In genomic region chr2:99933894-99934650, GRCh38 we compare ENCODE assay signal across 19 cellular contexts.
"Had no signal": no experiment of that assay in that cellular context is flagged by ENCODE, and none has a peak within 500 bp of the region (broad histone marks: within the 10 kb centered on the region; RNA-seq: fewer than 3 reads in every experiment).

No MANE protein-coding gene starts in this region.

- H3K27ac Mint-ChIP-seq: activated naive CD4-positive, alpha-beta T cell treated with anti-CD3 and anti-CD28 coated beads, Interleukin-2, amount 10 ng/mL, durations not matched to agents 7 days and 5 days; neural progenitor cell; type B pancreatic cell had no signal

- H3K4me3 Mint-ChIP-seq: activated naive CD4-positive, alpha-beta T cell treated with anti-CD3 and anti-CD28 coated beads, Interleukin-2, amount 10 ng/mL, durations not matched to agents 7 days and 5 days; neural progenitor cell; type B pancreatic cell had no signal

- H3K9me3 Mint-ChIP-seq: activated naive CD4-positive, alpha-beta T cell treated with anti-CD3 and anti-CD28 coated beads, Interleukin-2, amount 10 ng/mL, durations not matched to agents 7 days and 5 days had no signal

- H3K27me3 ChIP-seq: ascending aorta, breast epithelium, esophagus squamous epithelium, testis had no signal

- H3K27ac ChIP-seq: ascending aorta, breast epithelium, esophagus squamous epithelium, neural progenitor cell, prostate gland, skin epidermis, testis had no signal

- H3K36me3 ChIP-seq: ascending aorta, breast epithelium, esophagus squamous epithelium, neural progenitor cell, prostate gland had no signal

- H3K36me3 Mint-ChIP-seq: activated naive CD4-positive, alpha-beta T cell treated with anti-CD3 and anti-CD28 coated beads, Interleukin-2, amount 10 ng/mL, durations not matched to agents 7 days and 5 days; neural progenitor cell; type B pancreatic cell had no signal

- H3K4me3 ChIP-seq: ascending aorta, breast epithelium, esophagus squamous epithelium, neural progenitor cell, prostate gland, skin epidermis, testis had no signal

- H3K27me3 Mint-ChIP-seq: activated naive CD4-positive, alpha-beta T cell treated with anti-CD3 and anti-CD28 coated beads, Interleukin-2, amount 10 ng/mL, durations not matched to agents 7 days and 5 days had no signal

- DNase-seq: activated CD4-positive, alpha-beta T cell treated with anti-CD3 and anti-CD28 coated beads for 1 hour; activated CD8-positive, alpha-beta memory T cell treated with anti-CD3 and anti-CD28 coated beads for 24 hours; activated CD8-positive, alpha-beta memory T cell treated with anti-CD3 and anti-CD28 coated beads, Interleukin-2, amount 50 U/mL, for 48 hours; activated effector memory CD4-positive, alpha-beta T cell treated with Interleukin-2 at 50 U/mL for 16 hours; activated naive CD4-positive, alpha-beta T cell treated with anti-CD3 and anti-CD28 coated beads, Interleukin-2, amount 10 ng/mL, durations not matched to agents 7 days and 5 days; activated T-cell treated with anti-CD3 and anti-CD28 coated beads, Interleukin-2, amount 50 U/mL, for 48 hours; effector CD4-positive, alpha-beta T cell; esophagus squamous epithelium; left ventricle myocardium superior; right cardiac atrium; stimulated activated CD4-positive, alpha-beta T cell treated with anti-CD3 and anti-CD28 coated beads, Interleukin-4, amount 100 ng/mL, for 1 hour; T1000; testis had no signal

- ATAC-seq: left ventricle myocardium superior, right cardiac atrium had no signal

- H3K4me1 Mint-ChIP-seq: activated naive CD4-positive, alpha-beta T cell treated with anti-CD3 and anti-CD28 coated beads, Interleukin-2, amount 10 ng/mL, durations not matched to agents 7 days and 5 days had no signal
